In genomic region chr5:110726249-110727024, GRCh38 we compare ENCODE assay signal across 1 cellular context.
A peak's percentile ranks its signal among the peaks of the same experiment; 100 is the strongest.
TF ChIP-seq lines count a peak whose summit lies in the region.

Gene TMEM232 (minus strand): TSS chr5:110726671. CDS start chr5:110667352, 59,319 bp downstream.

TF ChIP-seq in K562, 482 proteins besides CTCF, POLR2A, EP300 and RAD21 (continued from another document and continues in another):
- TF ChIP-seq ETV6 (IDR thresholded peaks at IDR 0.05; ENCODE audit: borderline replicate concordance in 1 of 2, low read depth in 2 of 2, low read length in 1 of 2) (no peak), ETV6 (CRISPR knock-in tag; IDR thresholded peaks at IDR 0.05; ENCODE audit: borderline replicate concordance) (no peak), THRAP3 (IDR thresholded peaks at IDR 0.05; ENCODE audit: borderline replicate concordance) (no peak), DIDO1 (tag; IDR thresholded peaks at IDR 0.05; ENCODE audit: low read depth) (peak; percentile 36; the same call in 1 of the 2 replicates), CREB3 (tag; conservative IDR thresholded peaks at IDR 0.05; ENCODE audit: low read depth) (no peak), BHLHE40 (IDR thresholded peaks at IDR 0.05; ENCODE audit: low read length) (peak; percentile 82), ATF3 (IDR thresholded peaks at IDR 0.05) (no peak), ATF3 (CRISPR knock-in tag; conservative IDR thresholded peaks at IDR 0.05) (no peak), ZC3H8 (IDR thresholded peaks at IDR 0.05) (no peak), PPARD (CRISPR knock-in tag; IDR thresholded peaks at IDR 0.05) (no peak), HNRNPH1 (optimal IDR thresholded peaks at IDR 0.05; ENCODE audit: low read depth, low read length) (no peak), ELK1 (CRISPR knock-in tag; IDR thresholded peaks at IDR 0.05) (no peak), KAT7 (CRISPR knock-in tag; IDR thresholded peaks at IDR 0.05; ENCODE audit: borderline replicate concordance) (no peak), ZBTB17 (CRISPR knock-in tag; IDR thresholded peaks at IDR 0.05) (no peak), ZBTB49 (CRISPR knock-in tag; IDR thresholded peaks at IDR 0.05; ENCODE audit: borderline replicate concordance) (no peak), HDAC2 (IDR thresholded peaks at IDR 0.05) (no peak), ZNF384 (IDR thresholded peaks at IDR 0.05; ENCODE audit: low read depth, low read length) (no peak), PTBP1 (IDR thresholded peaks at IDR 0.05; ENCODE audit: low read depth, low read length) (no peak), FOXM1 (IDR thresholded peaks at IDR 0.05; ENCODE audit: low read depth) (no peak), FOXM1 (CRISPR knock-in tag; IDR thresholded peaks at IDR 0.05; ENCODE audit: low read depth) (no peak), MGA (IDR thresholded peaks at IDR 0.05) (no peak; the same call in 1 of the 2 replicates), ZBTB11 (CRISPR knock-in tag; IDR thresholded peaks at IDR 0.05) (no peak), GABPB2 (CRISPR knock-in tag; conservative IDR thresholded peaks at IDR 0.05) (no peak), ZNF121 (CRISPR knock-in tag; conservative IDR thresholded peaks at IDR 0.05) (no peak), ZNF253 (CRISPR knock-in tag; conservative IDR thresholded peaks at IDR 0.05) (no peak), LCOR (CRISPR knock-in tag; IDR thresholded peaks at IDR 0.05) (no peak), TARDBP (IDR thresholded peaks at IDR 0.05) (no peak), ARID3B (CRISPR knock-in tag; IDR thresholded peaks at IDR 0.05; ENCODE audit: borderline replicate concordance) (no peak), ZNF449 (CRISPR knock-in tag; IDR thresholded peaks at IDR 0.05) (no peak)
